Comparison of ENCODE assay signal across 8 cellular contexts in the genomic region with DNA sequence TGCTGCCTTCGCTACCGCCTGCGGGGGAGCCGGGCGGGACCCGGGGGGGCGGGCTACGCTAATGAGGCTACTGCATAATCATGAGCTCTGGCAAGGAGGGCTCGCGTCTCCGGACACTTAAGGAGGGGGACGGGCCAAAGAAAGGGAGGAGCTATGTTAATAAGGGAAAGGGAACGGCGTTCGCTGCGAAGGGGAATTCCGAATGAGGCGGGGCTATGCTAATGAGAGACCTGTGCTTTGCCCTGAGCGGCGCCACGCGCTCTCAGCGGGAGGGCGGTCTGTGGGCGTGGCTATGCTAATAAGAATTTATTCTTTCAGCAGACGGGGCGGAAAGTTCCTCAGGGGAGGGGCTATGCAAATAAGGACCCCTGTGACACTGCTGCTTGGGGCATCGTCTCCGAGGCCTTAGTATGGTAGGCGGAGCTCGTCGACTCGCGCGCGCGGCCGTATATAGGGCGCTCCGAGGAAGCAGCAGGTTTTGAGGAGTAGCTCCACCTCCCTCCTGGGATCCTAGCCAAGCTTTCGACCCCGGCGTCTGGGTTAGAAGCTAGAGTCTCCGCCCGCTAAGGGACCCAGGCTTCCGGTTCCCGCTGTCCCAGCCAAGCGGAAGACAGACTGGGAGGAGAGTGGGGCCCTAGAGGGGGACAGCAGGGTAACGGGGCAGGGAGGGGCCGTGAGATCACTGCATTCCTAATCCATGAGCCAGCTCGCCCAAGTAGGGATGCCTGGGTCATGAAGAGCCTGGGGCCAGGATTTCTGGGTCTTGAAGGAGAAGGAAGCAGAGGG. TPM values are rescaled to one million over a fixed set of nuclear protein-coding genes. Genes with fewer than 3 reads are reported as not detected.
DNase-seq lines count a peak whose midpoint lies in the region; ATAC-seq, FAIRE-seq and TF ChIP-seq lines count a peak whose summit lies in the region.

Gene RRAS, minus strand, starts transcription at position 31 of the 786 bp plus-strand sequence. CDS start 45 bp downstream, outside the sequence.

- no peaks in the 10 kb centered on the region for H3K36me3 ChIP-seq in small intestine (ENCODE audit: control insufficient read depth in 2 of 2, insufficient read depth in 2 of 2, low read length in 2 of 2)

- 0% methylated on average over 40 to 51 of the region's 51 CpGs for WGBS in small intestine, 3 donors

- peaks cover 0 to 16% of the 10 kb centered on the region in 2 donors for H3K4me1 ChIP-seq in small intestine (ENCODE audit: control insufficient read depth in 2 of 2, insufficient read depth in 1 of 2, low read depth in 1 of 2, low read length in 1 of 2)

- DNase-seq in ACHN (peak; percentile 99), NCI-H2227 (lab: John Stamatoyannopoulos, UW; ENCODE audit: unreplicated experiment) (peak; percentile 98), cardiac fibroblast (ENCODE audit: low read depth in 2 of 2) (peak; percentile 100), iPS-NIHi11 (ENCODE audit: low spot score) (peak; percentile 92), small intestine (peak; percentile 100)

- in situ Hi-C loops in ACHN (cut with HindIII; ENCODE audit: low pct_ligation_motif_present, low pct_unique_long_range_greater_than_20kb, low sequenced_read_pairs) = no loop called here

- H3K9me3 ChIP-seq in small intestine (ENCODE audit: control insufficient read depth, low read depth) = no peaks in the 10 kb centered on the region

- peak within 1 kb of the TSS; percentile 81 for H3K4me3 ChIP-seq in WI38 (ENCODE audit: low read depth, low read length)
- peak within 1 kb of the TSS; percentile 75 to 83 for H3K4me3 ChIP-seq in cardiac fibroblast (replicated peaks in 1 of 2; ENCODE audit: low read depth in 2 of 2, low read length in 2 of 2)
- peak within 1 kb of the TSS; percentile 48 to 78 for H3K4me3 ChIP-seq in small intestine (ENCODE audit: low read depth in 1 of 2, low read length in 2 of 2)

- peak within 1 kb of the TSS; percentile 95 to 99 for H3K27ac ChIP-seq in small intestine (ENCODE audit: low read depth in 1 of 2, low read length in 1 of 2)

- ATAC-seq in GM18873 (IDR thresholded peaks at IDR 0.05; ENCODE audit: low FRiP score, unreplicated experiment) (peak; percentile 65), HG03139 (IDR thresholded peaks at IDR 0.05; ENCODE audit: unreplicated experiment) (peak; percentile 53)

- peak; percentile 81 for FAIRE-seq in small intestine (lab: Jason Lieb, UNC)

- no peak for TF ChIP-seq CTCF in WI38 (IDR thresholded peaks at IDR 0.05; ENCODE audit: low read depth, low read length)
- no peak for TF ChIP-seq CTCF in cardiac fibroblast (IDR thresholded peaks at IDR 0.05; ENCODE audit: low read depth, low read length)

- no peaks in the 10 kb centered on the region for H3K27me3 ChIP-seq in small intestine (ENCODE audit: control insufficient read depth in 2 of 2, insufficient read depth in 2 of 2, low read length in 2 of 2)

RNA-seq across cellular contexts. Expression of gene RRAS, which starts in this region (rescaled TPM):
- polyA plus RNA-seq in small intestine = 100 to 1,000 TPM in 2 of 3 donors, 10 to 100 TPM in 1; 66.4 to 105 (median 105) TPM

Comparison
In these comparisons a context has a peak if more than half of its experiments do, and no peak if none do; other contexts are left out.
1. Peak in every context shown above with its lines: DNase-seq, ATAC-seq, H3K4me3 ChIP-seq and H3K27ac ChIP-seq.